19 cellular contexts compared by ENCODE assay signal in genomic region chr4:21753084-21753760, GRCh38.
"Had no signal": no experiment of that assay in that cellular context is flagged by ENCODE, and none has a peak within 500 bp of the region (broad histone marks: within the 10 kb centered on the region; RNA-seq: fewer than 3 reads in every experiment).

No MANE protein-coding gene starts in this region.

- H3K4me3 ChIP-seq: coronary artery, esophagus squamous epithelium, lung, mucosa of descending colon had no signal

- H3K4me1 ChIP-seq: esophagus squamous epithelium, parathyroid adenoma had no signal

- DNase-seq: activated CD4-positive, alpha-beta T cell treated with anti-CD3 and anti-CD28 coated beads, Interleukin-2, amount 50 U/mL, for 4 hours; activated CD4-positive, CD25-positive, alpha-beta regulatory T cell treated with anti-CD3 and anti-CD28 coated beads, Interleukin-2, amount 50 U/mL, for 72 hours; activated naive CD4-positive, alpha-beta T cell treated with anti-CD3 and anti-CD28 coated beads, Interleukin-2, amount 10 ng/mL, durations not matched to agents 7 days and 5 days; activated T-cell treated with anti-CD3 and anti-CD28 coated beads, Interleukin-2, amount 50 U/mL, for 1 hour; central memory CD4-positive, alpha-beta T cell; esophagus squamous epithelium; glutamatergic neuron; hypothalamus; left cardiac atrium; mucosa of descending colon; naive thymus-derived CD4-positive, alpha-beta T cell; retina; stimulated activated CD4-positive, alpha-beta T cell treated with anti-CD3 and anti-CD28 coated beads, Interleukin-12 subunit alpha, Interleukin-12 subunit beta, amount 100 ng/mL, for 4 hours; T-helper 1 cell; T1000 had no signal

- H3K27me3 ChIP-seq: esophagus squamous epithelium had no signal

- H3K36me3 ChIP-seq: esophagus squamous epithelium had no signal

- H3K9ac ChIP-seq: parathyroid adenoma had no signal

- H3K27ac ChIP-seq: coronary artery, esophagus squamous epithelium, parathyroid adenoma had no signal

- H3K79me2 ChIP-seq: parathyroid adenoma had no signal

- ATAC-seq: left cardiac atrium; mucosa of descending colon; naive thymus-derived CD4-positive, alpha-beta T cell; stimulated activated effector memory CD8-positive, alpha-beta T cell treated with anti-CD3 and anti-CD28 coated beads, Interleukin-12 subunit alpha, Interleukin-12 subunit beta, amount 100 ng/mL, for 72 hours had no signal

- H3K9me3 ChIP-seq: esophagus squamous epithelium, mucosa of descending colon had no signal
